In genomic region chr6:97282726-97283617, GRCh38 we compare ENCODE assay signal across 8 cellular contexts.
A peak's percentile ranks its signal among the peaks of the same experiment; 100 is the strongest.
DNase-seq lines count a peak whose midpoint lies in the region; ATAC-seq and TF ChIP-seq lines count a peak whose summit lies in the region.

Gene MMS22L (minus strand): TSS chr6:97283216. CDS start chr6:97282477, 739 bp downstream.

- ATAC-seq in GM19023 (IDR thresholded peaks at IDR 0.05; ENCODE audit: unreplicated experiment) (peak; percentile 98), HG03196 (IDR thresholded peaks at IDR 0.05; ENCODE audit: unreplicated experiment) (peak; percentile 98)

- TF ChIP-seq CTCF in AG09309 (IDR thresholded peaks at IDR 0.05; ENCODE audit: control insufficient read depth, insufficient read depth, low read depth, low read length, missing control alignments): no peak
- TF ChIP-seq CTCF in WI38 (IDR thresholded peaks at IDR 0.05; ENCODE audit: low read depth, low read length): no peak
- no peak for TF ChIP-seq CTCF in cardiac fibroblast (IDR thresholded peaks at IDR 0.05; ENCODE audit: low read depth, low read length)

- DNase-seq in AG09309 (ENCODE audit: low read depth) (peak; percentile 70), NCI-H226 (peak; percentile 91), cardiac fibroblast (ENCODE audit: low read depth in 2 of 2) (peak; percentile 96 to 97), inferior parietal cortex (ENCODE audit: extremely low spot score) (peak; percentile 92)
- peak; percentile 85 to 91 for DNase-seq in stimulated activated CD4-positive, alpha-beta T cell treated with anti-CD3 and anti-CD28 coated beads, Interleukin-12 subunit alpha, Interleukin-12 subunit beta, amount 100 ng/mL, for 24 hours (ENCODE audit: low read depth in 2 of 2)

- H3K4me3 ChIP-seq in AG09309 (ENCODE audit: control insufficient read depth, low read depth, low read length) (peak within 1 kb of the TSS; percentile 62), WI38 (ENCODE audit: low read depth, low read length) (peak within 1 kb of the TSS; percentile 79), cardiac fibroblast (replicated peaks in 1 of 2; ENCODE audit: low read depth in 2 of 2, low read length in 2 of 2) (peak within 1 kb of the TSS; percentile 93 to 99)

Comparison
In these comparisons a context has a peak if more than half of its experiments do, and no peak if none do; other contexts are left out.
1. Peak in every context shown above with its lines: DNase-seq, ATAC-seq and H3K4me3 ChIP-seq.